8 cellular contexts compared by ENCODE assay signal in genomic region chrX:119399772-119400101, GRCh38. TPM values are rescaled to one million over a fixed set of nuclear protein-coding genes. Genes with fewer than 3 reads are reported as not detected.
DNase-seq lines count a peak whose midpoint lies in the region; ATAC-seq and TF ChIP-seq lines count a peak whose summit lies in the region.

No MANE protein-coding gene starts in this region.

- H3K27ac ChIP-seq in HUES64 (ENCODE audit: low read depth, low read length) (no peak overlapping the region), lower lobe of right lung (peak overlapping the region; percentile 81), upper lobe of right lung (peak overlapping the region; percentile 75)

- peaks cover 5% of the 10 kb centered on the region for H3K36me3 Mint-ChIP-seq in central memory CD8-positive, alpha-beta T cell (ENCODE audit: insufficient read depth)

- H3K4me1 Mint-ChIP-seq in central memory CD8-positive, alpha-beta T cell = peaks cover 14% of the 10 kb centered on the region

- H3K4me3 Mint-ChIP-seq in central memory CD8-positive, alpha-beta T cell = peak overlapping the region; percentile 4

- no peak for DNase-seq in central memory CD8-positive, alpha-beta T cell (ENCODE audit: low spot score in 2 of 2)
- DNase-seq in lower lobe of right lung (no peak), upper lobe of right lung (no peak), NCI-H1436 (lab: John Stamatoyannopoulos, UW) (no peak), NCI-H2081 treated with DMSO at 0.1 percent for 48 hours (lab: John Stamatoyannopoulos, UW) (no peak)

- TF ChIP-seq CTCF in lower lobe of right lung (IDR thresholded peaks at IDR 0.05) (no peak), upper lobe of right lung (IDR thresholded peaks at IDR 0.05) (no peak)

- no peaks in the 10 kb centered on the region for H3K9me3 ChIP-seq in HUES64 (ENCODE audit: insufficient read depth, low read depth, low read length)
- H3K9me3 ChIP-seq in lower lobe of right lung = no peaks in the 10 kb centered on the region
- H3K9me3 ChIP-seq in upper lobe of right lung = no peaks in the 10 kb centered on the region

- intact Hi-C loops in lower lobe of right lung (cut with DNase I) (no loop called here), upper lobe of right lung (cut with DNase I) (no loop called here)

- H3K27me3 Mint-ChIP-seq in central memory CD8-positive, alpha-beta T cell = no peaks in the 10 kb centered on the region

- no peaks in the 10 kb centered on the region for H3K9me3 Mint-ChIP-seq in central memory CD8-positive, alpha-beta T cell

- H3K4me3 ChIP-seq in HUES64 (ENCODE audit: low read length) = peak overlapping the region; percentile 58
- peak overlapping the region; percentile 61 for H3K4me3 ChIP-seq in lower lobe of right lung
- peak overlapping the region; percentile 60 for H3K4me3 ChIP-seq in upper lobe of right lung

- H3K27ac Mint-ChIP-seq in central memory CD8-positive, alpha-beta T cell (ENCODE audit: low read depth) = no peak overlapping the region

- H3K27me3 ChIP-seq in HUES64 (ENCODE audit: insufficient read depth, low read length) = peaks cover 19% of the 10 kb centered on the region
- no peaks in the 10 kb centered on the region for H3K27me3 ChIP-seq in lower lobe of right lung (ENCODE audit: low read depth)
- H3K27me3 ChIP-seq in upper lobe of right lung = no peaks in the 10 kb centered on the region

- H3K36me3 ChIP-seq in HUES64 (ENCODE audit: insufficient read depth, low read length) = no peaks in the 10 kb centered on the region
- H3K36me3 ChIP-seq in lower lobe of right lung = no peaks in the 10 kb centered on the region
- H3K36me3 ChIP-seq in upper lobe of right lung = no peaks in the 10 kb centered on the region

- H3K4me1 ChIP-seq in HUES64 (ENCODE audit: insufficient read depth, low read length) (no peaks in the 10 kb centered on the region), lower lobe of right lung (peaks cover 4% of the 10 kb centered on the region), upper lobe of right lung (peaks cover 3% of the 10 kb centered on the region)

- ATAC-seq in GM18502 (IDR thresholded peaks at IDR 0.05; ENCODE audit: poor library complexity, unreplicated experiment) (peak; percentile 25), lower lobe of right lung (peak in 1 of 2 donors; percentile 55), upper lobe of right lung (no peak), GM19463 (IDR thresholded peaks at IDR 0.05; ENCODE audit: unreplicated experiment) (no peak)
- no peak for ATAC-seq in central memory CD8-positive, alpha-beta T cell (replicated peaks; ENCODE audit: extremely low read depth, poor library complexity, severe bottlenecking)

- WGBS in HUES64 = 2% methylated on average over 12 of the region's 12 CpGs

- H3K9ac ChIP-seq in HUES64 (ENCODE audit: low read depth, low read length) = 0 out of 2 replicates have a peak overlapping the region, but pooled peaks have one; percentile 31

RNA-seq across cellular contexts. Expression of gene SLC25A43, which starts 0.6 kb away (rescaled TPM):
- 2.4 TPM for polyA plus RNA-seq in HUES64 (2013, experiment 1 of 2)
- 3.4 TPM for polyA plus RNA-seq in HUES64 (2013, experiment 2 of 2)
- total RNA-seq in lower lobe of right lung (14.9 TPM), upper lobe of right lung (13.5 TPM)
